ENCODE assay signal across 2 cellular contexts in the genomic region with DNA sequence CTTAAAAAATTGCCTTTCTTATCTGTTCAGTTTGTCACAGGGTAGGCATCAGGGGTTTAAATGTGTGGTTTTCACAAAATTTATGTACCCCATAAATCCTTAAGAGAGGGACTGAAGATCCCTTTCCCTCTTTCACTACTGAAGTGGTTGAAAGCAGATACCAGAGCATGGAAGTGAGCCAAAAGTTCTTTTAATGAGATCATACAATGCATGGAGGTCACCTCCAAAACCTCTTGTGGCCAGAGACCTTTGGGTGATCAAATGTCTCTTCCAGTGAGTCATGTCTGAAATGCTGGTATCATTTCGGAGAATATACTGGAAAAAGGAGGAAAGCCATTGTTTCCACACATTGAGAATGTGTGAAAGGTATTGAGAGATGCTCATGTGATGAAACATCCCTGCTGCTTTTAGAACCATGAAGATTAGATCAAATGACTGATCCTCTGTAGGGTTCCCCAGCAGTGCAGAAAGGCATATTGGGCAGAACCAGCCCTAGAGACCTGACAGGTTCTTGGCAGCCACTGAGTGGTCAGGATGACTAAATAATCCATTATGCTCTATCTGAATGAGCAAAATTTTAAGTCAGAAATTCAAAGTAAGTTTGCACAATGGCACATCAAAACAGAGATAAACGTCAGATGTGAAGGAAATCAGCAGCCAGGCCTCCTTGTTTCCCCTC.
TF ChIP-seq lines count a peak whose summit lies in the region.

No MANE protein-coding gene starts in this region.

TF ChIP-seq in HEK293, 187 proteins besides CTCF, POLR2A, EP300 and RAD21 (continued from another document and continues in another):
- TF ChIP-seq, protein P1, sequence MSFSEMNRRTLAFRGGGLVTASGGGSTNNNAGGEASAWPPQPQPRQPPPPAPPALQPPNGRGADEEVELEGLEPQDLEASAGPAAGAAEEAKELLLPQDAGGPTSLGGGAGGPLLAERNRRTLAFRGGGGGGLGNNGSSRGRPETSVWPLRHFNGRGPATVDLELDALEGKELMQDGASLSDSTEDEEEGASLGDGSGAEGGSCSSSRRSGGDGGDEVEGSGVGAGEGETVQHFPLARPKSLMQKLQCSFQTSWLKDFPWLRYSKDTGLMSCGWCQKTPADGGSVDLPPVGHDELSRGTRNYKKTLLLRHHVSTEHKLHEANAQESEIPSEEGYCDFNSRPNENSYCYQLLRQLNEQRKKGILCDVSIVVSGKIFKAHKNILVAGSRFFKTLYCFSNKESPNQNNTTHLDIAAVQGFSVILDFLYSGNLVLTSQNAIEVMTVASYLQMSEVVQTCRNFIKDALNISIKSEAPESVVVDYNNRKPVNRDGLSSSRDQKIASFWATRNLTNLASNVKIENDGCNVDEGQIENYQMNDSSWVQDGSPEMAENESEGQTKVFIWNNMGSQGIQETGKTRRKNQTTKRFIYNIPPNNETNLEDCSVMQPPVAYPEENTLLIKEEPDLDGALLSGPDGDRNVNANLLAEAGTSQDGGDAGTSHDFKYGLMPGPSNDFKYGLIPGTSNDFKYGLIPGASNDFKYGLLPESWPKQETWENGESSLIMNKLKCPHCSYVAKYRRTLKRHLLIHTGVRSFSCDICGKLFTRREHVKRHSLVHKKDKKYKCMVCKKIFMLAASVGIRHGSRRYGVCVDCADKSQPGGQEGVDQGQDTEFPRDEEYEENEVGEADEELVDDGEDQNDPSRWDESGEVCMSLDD (tag by site-specific recombination; IDR thresholded peaks at IDR 0.05), result no peak
- TF ChIP-seq TRIM28 (IDR thresholded peaks at IDR 0.05; ENCODE audit: borderline replicate concordance, low read length) (no peak), ZNF701 (tag by site-specific recombination; IDR thresholded peaks at IDR 0.05) (no peak), ZNF521 (tag by site-specific recombination; IDR thresholded peaks at IDR 0.05) (no peak), SP3 (tag by site-specific recombination; IDR thresholded peaks at IDR 0.05) (peak; percentile 38; the same call in 1 of the 2 replicates), GLI2 (tag by site-specific recombination; IDR thresholded peaks at IDR 0.05; ENCODE audit: borderline replicate concordance, low read depth) (peak; percentile 69; the same call in 1 of the 2 replicates), ZNF843 (tag by site-specific recombination; IDR thresholded peaks at IDR 0.05) (peak; percentile 97), ZSCAN23 (tag by site-specific recombination; IDR thresholded peaks at IDR 0.05) (peak; percentile 88; the same call in 1 of the 2 replicates), ZBTB17 (tag by site-specific recombination; IDR thresholded peaks at IDR 0.05) (peak; percentile 97), ZNF248 (tag by site-specific recombination; IDR thresholded peaks at IDR 0.05) (no peak), FEZF1 (tag by site-specific recombination; IDR thresholded peaks at IDR 0.05) (peak; percentile 97), ZNF350 (tag by site-specific recombination; IDR thresholded peaks at IDR 0.05) (no peak), ZNF302 (tag by site-specific recombination; IDR thresholded peaks at IDR 0.05; ENCODE audit: low read depth) (no peak), KLF10 (tag by site-specific recombination; IDR thresholded peaks at IDR 0.05) (peak; percentile 75), ZNF354C (tag by site-specific recombination; IDR thresholded peaks at IDR 0.05; ENCODE audit: borderline replicate concordance, low read depth) (no peak), ZNF571 (tag by site-specific recombination; IDR thresholded peaks at IDR 0.05) (no peak), ZNF202 (tag by site-specific recombination; IDR thresholded peaks at IDR 0.05; ENCODE audit: borderline replicate concordance) (no peak)
- TF ChIP-seq, protein P2, sequence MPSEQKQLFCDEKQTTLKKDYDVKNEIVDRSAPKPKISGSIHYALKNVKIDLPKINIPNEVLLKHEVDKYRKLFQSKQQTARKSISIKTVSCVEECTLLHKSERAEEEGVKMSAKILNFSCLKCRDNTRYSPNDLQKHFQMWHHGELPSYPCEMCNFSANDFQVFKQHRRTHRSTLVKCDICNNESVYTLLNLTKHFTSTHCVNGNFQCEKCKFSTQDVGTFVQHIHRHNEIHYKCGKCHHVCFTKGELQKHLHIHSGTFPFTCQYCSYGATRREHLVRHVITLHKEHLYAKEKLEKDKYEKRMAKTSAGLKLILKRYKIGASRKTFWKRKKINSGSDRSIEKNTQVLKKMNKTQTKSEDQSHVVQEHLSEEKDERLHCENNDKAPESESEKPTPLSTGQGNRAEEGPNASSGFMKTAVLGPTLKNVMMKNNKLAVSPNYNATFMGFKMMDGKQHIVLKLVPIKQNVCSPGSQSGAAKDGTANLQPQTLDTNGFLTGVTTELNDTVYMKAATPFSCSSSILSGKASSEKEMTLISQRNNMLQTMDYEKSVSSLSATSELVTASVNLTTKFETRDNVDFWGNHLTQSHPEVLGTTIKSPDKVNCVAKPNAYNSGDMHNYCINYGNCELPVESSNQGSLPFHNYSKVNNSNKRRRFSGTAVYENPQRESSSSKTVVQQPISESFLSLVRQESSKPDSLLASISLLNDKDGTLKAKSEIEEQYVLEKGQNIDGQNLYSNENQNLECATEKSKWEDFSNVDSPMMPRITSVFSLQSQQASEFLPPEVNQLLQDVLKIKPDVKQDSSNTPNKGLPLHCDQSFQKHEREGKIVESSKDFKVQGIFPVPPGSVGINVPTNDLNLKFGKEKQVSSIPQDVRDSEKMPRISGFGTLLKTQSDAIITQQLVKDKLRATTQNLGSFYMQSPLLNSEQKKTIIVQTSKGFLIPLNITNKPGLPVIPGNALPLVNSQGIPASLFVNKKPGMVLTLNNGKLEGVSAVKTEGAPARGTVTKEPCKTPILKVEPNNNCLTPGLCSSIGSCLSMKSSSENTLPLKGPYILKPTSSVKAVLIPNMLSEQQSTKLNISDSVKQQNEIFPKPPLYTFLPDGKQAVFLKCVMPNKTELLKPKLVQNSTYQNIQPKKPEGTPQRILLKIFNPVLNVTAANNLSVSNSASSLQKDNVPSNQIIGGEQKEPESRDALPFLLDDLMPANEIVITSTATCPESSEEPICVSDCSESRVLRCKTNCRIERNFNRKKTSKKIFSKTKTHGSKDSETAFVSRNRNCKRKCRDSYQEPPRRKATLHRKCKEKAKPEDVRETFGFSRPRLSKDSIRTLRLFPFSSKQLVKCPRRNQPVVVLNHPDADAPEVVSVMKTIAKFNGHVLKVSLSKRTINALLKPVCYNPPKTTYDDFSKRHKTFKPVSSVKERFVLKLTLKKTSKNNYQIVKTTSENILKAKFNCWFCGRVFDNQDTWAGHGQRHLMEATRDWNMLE (tag by site-specific recombination; conservative IDR thresholded peaks at IDR 0.05; ENCODE audit: low read depth), result peak; percentile 41; the same call in 1 of the 2 replicates
- TF ChIP-seq, protein P3, sequence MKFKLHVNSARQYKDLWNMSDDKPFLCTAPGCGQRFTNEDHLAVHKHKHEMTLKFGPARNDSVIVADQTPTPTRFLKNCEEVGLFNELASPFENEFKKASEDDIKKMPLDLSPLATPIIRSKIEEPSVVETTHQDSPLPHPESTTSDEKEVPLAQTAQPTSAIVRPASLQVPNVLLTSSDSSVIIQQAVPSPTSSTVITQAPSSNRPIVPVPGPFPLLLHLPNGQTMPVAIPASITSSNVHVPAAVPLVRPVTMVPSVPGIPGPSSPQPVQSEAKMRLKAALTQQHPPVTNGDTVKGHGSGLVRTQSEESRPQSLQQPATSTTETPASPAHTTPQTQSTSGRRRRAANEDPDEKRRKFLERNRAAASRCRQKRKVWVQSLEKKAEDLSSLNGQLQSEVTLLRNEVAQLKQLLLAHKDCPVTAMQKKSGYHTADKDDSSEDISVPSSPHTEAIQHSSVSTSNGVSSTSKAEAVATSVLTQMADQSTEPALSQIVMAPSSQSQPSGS (tag by site-specific recombination; IDR thresholded peaks at IDR 0.05; ENCODE audit: low read depth), result peak; percentile 85

TF ChIP-seq in SK-N-SH, 30 proteins besides CTCF, POLR2A, EP300 and RAD21 (continued from another document):
- TF ChIP-seq, protein P4, sequence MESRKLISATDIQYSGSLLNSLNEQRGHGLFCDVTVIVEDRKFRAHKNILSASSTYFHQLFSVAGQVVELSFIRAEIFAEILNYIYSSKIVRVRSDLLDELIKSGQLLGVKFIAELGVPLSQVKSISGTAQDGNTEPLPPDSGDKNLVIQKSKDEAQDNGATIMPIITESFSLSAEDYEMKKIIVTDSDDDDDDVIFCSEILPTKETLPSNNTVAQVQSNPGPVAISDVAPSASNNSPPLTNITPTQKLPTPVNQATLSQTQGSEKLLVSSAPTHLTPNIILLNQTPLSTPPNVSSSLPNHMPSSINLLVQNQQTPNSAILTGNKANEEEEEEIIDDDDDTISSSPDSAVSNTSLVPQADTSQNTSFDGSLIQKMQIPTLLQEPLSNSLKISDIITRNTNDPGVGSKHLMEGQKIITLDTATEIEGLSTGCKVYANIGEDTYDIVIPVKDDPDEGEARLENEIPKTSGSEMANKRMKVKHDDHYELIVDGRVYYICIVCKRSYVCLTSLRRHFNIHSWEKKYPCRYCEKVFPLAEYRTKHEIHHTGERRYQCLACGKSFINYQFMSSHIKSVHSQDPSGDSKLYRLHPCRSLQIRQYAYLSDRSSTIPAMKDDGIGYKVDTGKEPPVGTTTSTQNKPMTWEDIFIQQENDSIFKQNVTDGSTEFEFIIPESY (IDR thresholded peaks at IDR 0.05; ENCODE audit: borderline replicate concordance, low read depth), result peak; percentile 89
- TF ChIP-seq GABPA (IDR thresholded peaks at IDR 0.05; ENCODE audit: low read depth) (peak; percentile 39; the same call in 1 of the 2 replicates), MEF2A (IDR thresholded peaks at IDR 0.05; ENCODE audit: borderline replicate concordance, low read depth) (peak; percentile 97), NFIC (IDR thresholded peaks at IDR 0.05; ENCODE audit: borderline replicate concordance) (peak; percentile 99), RCOR1 (IDR thresholded peaks at IDR 0.05; ENCODE audit: low read length) (no peak; the same call in 1 of the 2 replicates), FOSL2 (IDR thresholded peaks at IDR 0.05; ENCODE audit: borderline replicate concordance, low read depth) (peak; percentile 97), TEAD4 (IDR thresholded peaks at IDR 0.05; ENCODE audit: borderline replicate concordance, insufficient read depth) (peak; percentile 99), FOXM1 (IDR thresholded peaks at IDR 0.05; ENCODE audit: low read depth) (peak; percentile 98), ELF1 (IDR thresholded peaks at IDR 0.05) (peak; percentile 44; the same call in 1 of the 2 replicates), YY1 (IDR thresholded peaks at IDR 0.05; ENCODE audit: low read depth) (peak; percentile 67; the same call in 1 of the 2 replicates), TCF12 (IDR thresholded peaks at IDR 0.05) (peak; percentile 98), JUND (IDR thresholded peaks at IDR 0.05) (peak; percentile 99), RFX5 (IDR thresholded peaks at IDR 0.05; ENCODE audit: low read length) (no peak), SMC3 (IDR thresholded peaks at IDR 0.05; ENCODE audit: low read depth, low read length) (no peak), RXRA (IDR thresholded peaks at IDR 0.05; ENCODE audit: borderline replicate concordance, low read depth) (peak; percentile 96)
- TF ChIP-seq, protein P5, sequence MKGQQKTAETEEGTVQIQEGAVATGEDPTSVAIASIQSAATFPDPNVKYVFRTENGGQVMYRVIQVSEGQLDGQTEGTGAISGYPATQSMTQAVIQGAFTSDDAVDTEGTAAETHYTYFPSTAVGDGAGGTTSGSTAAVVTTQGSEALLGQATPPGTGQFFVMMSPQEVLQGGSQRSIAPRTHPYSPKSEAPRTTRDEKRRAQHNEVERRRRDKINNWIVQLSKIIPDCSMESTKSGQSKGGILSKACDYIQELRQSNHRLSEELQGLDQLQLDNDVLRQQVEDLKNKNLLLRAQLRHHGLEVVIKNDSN (IDR thresholded peaks at IDR 0.05; ENCODE audit: borderline replicate concordance, low read depth), result no peak
- TF ChIP-seq, protein P6, sequence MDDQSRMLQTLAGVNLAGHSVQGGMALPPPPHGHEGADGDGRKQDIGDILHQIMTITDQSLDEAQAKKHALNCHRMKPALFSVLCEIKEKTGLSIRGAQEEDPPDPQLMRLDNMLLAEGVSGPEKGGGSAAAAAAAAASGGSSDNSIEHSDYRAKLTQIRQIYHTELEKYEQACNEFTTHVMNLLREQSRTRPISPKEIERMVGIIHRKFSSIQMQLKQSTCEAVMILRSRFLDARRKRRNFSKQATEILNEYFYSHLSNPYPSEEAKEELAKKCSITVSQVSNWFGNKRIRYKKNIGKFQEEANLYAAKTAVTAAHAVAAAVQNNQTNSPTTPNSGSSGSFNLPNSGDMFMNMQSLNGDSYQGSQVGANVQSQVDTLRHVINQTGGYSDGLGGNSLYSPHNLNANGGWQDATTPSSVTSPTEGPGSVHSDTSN (IDR thresholded peaks at IDR 0.05), result peak; percentile 96
- TF ChIP-seq, protein P7, sequence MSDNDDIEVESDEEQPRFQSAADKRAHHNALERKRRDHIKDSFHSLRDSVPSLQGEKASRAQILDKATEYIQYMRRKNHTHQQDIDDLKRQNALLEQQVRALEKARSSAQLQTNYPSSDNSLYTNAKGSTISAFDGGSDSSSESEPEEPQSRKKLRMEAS (IDR thresholded peaks at IDR 0.05; ENCODE audit: low read depth), result peak; percentile 62; the same call in 1 of the 2 replicates
